ENCODE assay signal across 1 cellular context in genomic region chr11:75813126-75813525, GRCh38.
TF ChIP-seq lines count a peak whose summit lies in the region.

No MANE protein-coding gene starts in this region.

TF ChIP-seq in GM23338, 12 proteins besides CTCF, POLR2A, EP300 and RAD21 (continued from another document):
- TF ChIP-seq, protein P1, sequence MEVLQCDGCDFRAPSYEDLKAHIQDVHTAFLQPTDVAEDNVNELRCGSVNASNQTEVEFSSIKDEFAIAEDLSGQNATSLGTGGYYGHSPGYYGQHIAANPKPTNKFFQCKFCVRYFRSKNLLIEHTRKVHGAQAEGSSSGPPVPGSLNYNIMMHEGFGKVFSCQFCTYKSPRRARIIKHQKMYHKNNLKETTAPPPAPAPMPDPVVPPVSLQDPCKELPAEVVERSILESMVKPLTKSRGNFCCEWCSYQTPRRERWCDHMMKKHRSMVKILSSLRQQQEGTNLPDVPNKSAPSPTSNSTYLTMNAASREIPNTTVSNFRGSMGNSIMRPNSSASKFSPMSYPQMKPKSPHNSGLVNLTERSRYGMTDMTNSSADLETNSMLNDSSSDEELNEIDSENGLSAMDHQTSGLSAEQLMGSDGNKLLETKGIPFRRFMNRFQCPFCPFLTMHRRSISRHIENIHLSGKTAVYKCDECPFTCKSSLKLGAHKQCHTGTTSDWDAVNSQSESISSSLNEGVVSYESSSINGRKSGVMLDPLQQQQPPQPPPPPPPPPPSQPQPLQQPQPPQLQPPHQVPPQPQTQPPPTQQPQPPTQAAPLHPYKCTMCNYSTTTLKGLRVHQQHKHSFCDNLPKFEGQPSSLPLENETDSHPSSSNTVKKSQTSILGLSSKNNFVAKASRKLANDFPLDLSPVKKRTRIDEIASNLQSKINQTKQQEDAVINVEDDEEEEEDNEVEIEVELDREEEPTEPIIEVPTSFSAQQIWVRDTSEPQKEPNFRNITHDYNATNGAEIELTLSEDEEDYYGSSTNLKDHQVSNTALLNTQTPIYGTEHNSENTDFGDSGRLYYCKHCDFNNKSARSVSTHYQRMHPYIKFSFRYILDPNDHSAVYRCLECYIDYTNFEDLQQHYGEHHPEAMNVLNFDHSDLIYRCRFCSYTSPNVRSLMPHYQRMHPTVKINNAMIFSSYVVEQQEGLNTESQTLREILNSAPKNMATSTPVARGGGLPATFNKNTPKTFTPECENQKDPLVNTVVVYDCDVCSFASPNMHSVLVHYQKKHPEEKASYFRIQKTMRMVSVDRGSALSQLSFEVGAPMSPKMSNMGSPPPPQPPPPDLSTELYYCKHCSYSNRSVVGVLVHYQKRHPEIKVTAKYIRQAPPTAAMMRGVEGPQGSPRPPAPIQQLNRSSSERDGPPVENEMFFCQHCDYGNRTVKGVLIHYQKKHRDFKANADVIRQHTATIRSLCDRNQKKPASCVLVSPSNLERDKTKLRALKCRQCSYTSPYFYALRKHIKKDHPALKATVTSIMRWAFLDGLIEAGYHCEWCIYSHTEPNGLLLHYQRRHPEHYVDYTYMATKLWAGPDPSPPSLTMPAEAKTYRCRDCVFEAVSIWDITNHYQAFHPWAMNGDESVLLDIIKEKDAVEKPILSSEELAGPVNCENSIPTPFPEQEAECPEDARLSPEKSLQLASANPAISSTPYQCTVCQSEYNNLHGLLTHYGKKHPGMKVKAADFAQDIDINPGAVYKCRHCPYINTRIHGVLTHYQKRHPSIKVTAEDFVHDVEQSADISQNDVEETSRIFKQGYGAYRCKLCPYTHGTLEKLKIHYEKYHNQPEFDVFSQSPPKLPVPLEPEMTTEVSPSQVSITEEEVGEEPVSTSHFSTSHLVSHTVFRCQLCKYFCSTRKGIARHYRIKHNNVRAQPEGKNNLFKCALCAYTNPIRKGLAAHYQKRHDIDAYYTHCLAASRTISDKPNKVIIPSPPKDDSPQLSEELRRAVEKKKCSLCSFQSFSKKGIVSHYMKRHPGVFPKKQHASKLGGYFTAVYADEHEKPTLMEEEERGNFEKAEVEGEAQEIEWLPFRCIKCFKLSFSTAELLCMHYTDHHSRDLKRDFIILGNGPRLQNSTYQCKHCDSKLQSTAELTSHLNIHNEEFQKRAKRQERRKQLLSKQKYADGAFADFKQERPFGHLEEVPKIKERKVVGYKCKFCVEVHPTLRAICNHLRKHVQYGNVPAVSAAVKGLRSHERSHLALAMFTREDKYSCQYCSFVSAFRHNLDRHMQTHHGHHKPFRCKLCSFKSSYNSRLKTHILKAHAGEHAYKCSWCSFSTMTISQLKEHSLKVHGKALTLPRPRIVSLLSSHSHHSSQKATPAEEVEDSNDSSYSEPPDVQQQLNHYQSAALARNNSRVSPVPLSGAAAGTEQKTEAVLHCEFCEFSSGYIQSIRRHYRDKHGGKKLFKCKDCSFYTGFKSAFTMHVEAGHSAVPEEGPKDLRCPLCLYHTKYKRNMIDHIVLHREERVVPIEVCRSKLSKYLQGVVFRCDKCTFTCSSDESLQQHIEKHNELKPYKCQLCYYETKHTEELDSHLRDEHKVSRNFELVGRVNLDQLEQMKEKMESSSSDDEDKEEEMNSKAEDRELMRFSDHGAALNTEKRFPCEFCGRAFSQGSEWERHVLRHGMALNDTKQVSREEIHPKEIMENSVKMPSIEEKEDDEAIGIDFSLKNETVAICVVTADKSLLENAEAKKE (CRISPR knock-in tag; IDR thresholded peaks at IDR 0.05), result no peak
- TF ChIP-seq ETS1 (IDR thresholded peaks at IDR 0.05) (no peak), EZH2phosphoT487 (IDR thresholded peaks at IDR 0.05; ENCODE audit: unreplicated experiment) (no peak), EZH2 (IDR thresholded peaks at IDR 0.05; ENCODE audit: low read depth, unreplicated experiment) (no peak), CREB1 (CRISPR knock-in tag; IDR thresholded peaks at IDR 0.05; ENCODE audit: low read depth) (no peak), NANOG (IDR thresholded peaks at IDR 0.05; ENCODE audit: borderline replicate concordance) (no peak), ZNF114 (CRISPR knock-in tag; IDR thresholded peaks at IDR 0.05) (no peak), ZNF331 (CRISPR knock-in tag; IDR thresholded peaks at IDR 0.05; ENCODE audit: low read depth) (no peak), JUNB (IDR thresholded peaks at IDR 0.05; ENCODE audit: unreplicated experiment) (no peak)
